ENCODE assay signal across 1 cellular context in the genomic region with DNA sequence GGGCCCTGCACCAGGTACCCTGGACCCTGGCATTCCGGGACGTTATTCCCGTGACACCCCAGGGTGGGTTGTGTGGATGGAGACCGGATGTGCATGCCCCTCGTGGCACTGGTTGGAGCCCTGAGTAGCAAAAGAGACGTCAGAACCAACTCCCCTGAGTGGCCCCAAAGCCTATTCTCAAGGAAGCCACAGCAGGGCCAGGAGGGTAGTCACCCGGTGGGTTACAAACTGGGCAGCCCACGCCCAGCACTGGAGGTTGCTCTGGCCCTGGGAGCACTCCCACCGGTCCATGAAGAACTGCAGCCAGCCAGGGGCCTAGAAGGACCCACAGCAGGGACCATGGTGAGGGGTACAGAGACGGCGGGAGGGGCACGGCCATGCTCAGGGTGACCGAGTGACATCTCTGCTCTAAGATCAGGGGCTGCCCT.
TF ChIP-seq lines count a peak whose summit lies in the region.

No MANE protein-coding gene starts in this region.

TF ChIP-seq in WTC11, 78 proteins besides CTCF, POLR2A, EP300 and RAD21 (continued from another document):
- TF ChIP-seq CREB1 (CRISPR knock-in tag; IDR thresholded peaks at IDR 0.05) = no peak
